In the genomic region with DNA sequence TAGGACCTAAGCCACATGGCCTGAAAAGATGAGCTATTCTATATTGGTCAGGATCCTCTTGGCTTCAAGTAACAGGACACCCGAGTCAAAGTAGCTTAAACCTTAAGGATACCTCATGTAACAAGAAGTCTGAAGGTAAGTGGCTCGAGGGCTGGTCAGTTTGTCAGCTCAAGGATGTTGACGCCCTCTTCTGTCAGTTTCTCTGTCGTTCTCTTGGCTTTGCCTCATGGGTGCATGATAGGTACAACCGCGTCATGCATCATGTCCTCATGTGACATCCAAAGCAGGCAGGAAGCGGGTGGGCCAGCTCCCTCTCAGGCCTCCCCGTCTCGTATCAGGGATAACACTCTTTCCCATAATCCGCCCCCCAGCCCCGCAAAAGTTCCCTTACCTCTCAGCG, we compare ENCODE assay signal across 1 cellular context.
TF ChIP-seq lines count a peak whose summit lies in the region.

No MANE protein-coding gene starts in this region.

TF ChIP-seq in HepG2, 621 proteins besides CTCF, POLR2A, EP300 and RAD21:
- TF ChIP-seq KLF12 (CRISPR knock-in tag; IDR thresholded peaks at IDR 0.05; ENCODE audit: borderline replicate concordance): no peak
- 0 out of 2 replicates have a peak, but pooled peaks have one; percentile 15 for TF ChIP-seq CREB1 (IDR thresholded peaks at IDR 0.05)
- no peak for TF ChIP-seq CREB1 (CRISPR knock-in tag; IDR thresholded peaks at IDR 0.05)
